ENCODE assay signal across 11 cellular contexts in genomic region chr11:8207080-8208000, GRCh38. TPM values are rescaled to one million over a fixed set of nuclear protein-coding genes. Genes with fewer than 3 reads are reported as not detected.
A peak's percentile ranks its signal among the peaks of the same experiment; 100 is the strongest.
DNase-seq lines count a peak whose midpoint lies in the region; ATAC-seq and TF ChIP-seq lines count a peak whose summit lies in the region.
"Had no signal": no experiment of that assay in that cellular context is flagged by ENCODE, and none has a peak within 500 bp of the region (broad histone marks: within the 10 kb centered on the region; RNA-seq: fewer than 3 reads in every experiment).

No MANE protein-coding gene starts in this region.

- no peaks in the 10 kb centered on the region for H3K9me3 Mint-ChIP-seq in endodermal cell

- H3K27ac Mint-ChIP-seq in endodermal cell: peak overlapping the region; percentile 26

- H3K4me1 ChIP-seq in endodermal cell (ENCODE audit: control insufficient read depth, insufficient read depth, low read length): peaks cover 3% of the 10 kb centered on the region

- H3K27ac ChIP-seq in endodermal cell (ENCODE audit: low read depth, low read length): peak overlapping the region; percentile 3

- H3K9me3 ChIP-seq in endodermal cell (ENCODE audit: control insufficient read depth, low read length): no peaks in the 10 kb centered on the region

- no peaks in the 10 kb centered on the region for H3K4me1 Mint-ChIP-seq in endodermal cell

- WGBS in endodermal cell (ENCODE audit: insufficient coverage in 1 of 2, insufficient read length in 1 of 2), 2 experiments: 61 to 73% methylated on average over 14 to 20 of the region's 20 CpGs

- peaks cover 1% of the 10 kb centered on the region for H3K27me3 Mint-ChIP-seq in endodermal cell (ENCODE audit: insufficient read depth)

- peak; percentile 49 for DNase-seq in EH (ENCODE audit: low read depth)
- no peak for DNase-seq in NB4 (ENCODE audit: low read depth)
- DNase-seq in endodermal cell: peak; percentile 57
- peak; percentile 56 for DNase-seq in posterior vena cava (ENCODE audit: low spot score)
- no peak for DNase-seq in GM03348 (ENCODE audit: low spot score)
- no peak for DNase-seq in putamen (ENCODE audit: low spot score)
- no peak for DNase-seq in NCI-H1417 treated with DMSO at 0.1 percent for 48 hours (lab: John Stamatoyannopoulos, UW)
- DNase-seq: NCI-H2171, PC-3 had no signal

- no peak overlapping the region for H3K9ac ChIP-seq in endodermal cell (ENCODE audit: extremely low read depth, low read length, poor library complexity, severe bottlenecking)

- no peak overlapping the region for H3K4me3 Mint-ChIP-seq in endodermal cell

- H3K4me3 ChIP-seq in NB4 (ENCODE audit: low read depth, low read length) (peak overlapping the region; percentile 11), endodermal cell (ENCODE audit: low read length) (no peak overlapping the region)

- no peaks in the 10 kb centered on the region for H3K36me3 ChIP-seq in endodermal cell (ENCODE audit: control insufficient read depth, insufficient read depth, low read length)

- H3K27me3 ChIP-seq in endodermal cell (ENCODE audit: control insufficient read depth, insufficient read depth, low read length, poor library complexity, severe bottlenecking): no peaks in the 10 kb centered on the region

- ATAC-seq in GM18520 (IDR thresholded peaks at IDR 0.05; ENCODE audit: unreplicated experiment): no peak
- ATAC-seq: PC-3 had no signal

- no peak for TF ChIP-seq POLR2A in NB4 (IDR thresholded peaks at IDR 0.05; ENCODE audit: extremely low read depth, insufficient read length)

- no peaks in the 10 kb centered on the region for H3K36me3 Mint-ChIP-seq in endodermal cell (ENCODE audit: low read depth)

- intact Hi-C loops in posterior vena cava (cut with DNase I): no loop called here

- TF ChIP-seq CTCF in NB4 (IDR thresholded peaks at IDR 0.05; ENCODE audit: low read depth, low read length) (no peak), endodermal cell (conservative IDR thresholded peaks at IDR 0.05) (no peak)

RNA-seq across cellular contexts. Expression of gene RIC3, which starts 38.5 kb away (rescaled TPM):
- total RNA-seq in endodermal cell (10 to 100 TPM; 23.5 to 25.3 TPM), posterior vena cava (1 to 10 TPM; 6.0 to 7.7 TPM)
- 10.7 TPM for polyA plus RNA-seq in endodermal cell (2013, experiment 1 of 2)
- polyA plus RNA-seq in endodermal cell (2013, experiment 2 of 2): 10.7 TPM
- total RNA-seq: PC-3 had no signal

RNA-seq across cellular contexts. Expression of gene LMO1, which starts 56.3 kb away (rescaled TPM):
- total RNA-seq in endodermal cell: under 1 TPM in 1 of 2 donors, not detected in 1; 0.46 TPM
- polyA plus RNA-seq in endodermal cell (2013, experiment 1 of 2): 2.6 TPM
- 2.6 TPM for polyA plus RNA-seq in endodermal cell (2013, experiment 2 of 2)
- under 1 TPM in 1 of 2 donors, not detected in 1; 0.38 TPM for total RNA-seq in posterior vena cava
- total RNA-seq: mucosa of gallbladder had no signal

Comparison
In these comparisons a context has a peak if more than half of its experiments do, and no peak if none do; other contexts are left out.
1. DNase-seq: peak in EH (single experiment), endodermal cell (single experiment) and posterior vena cava (single experiment); none in NB4 (single experiment), GM03348 (single experiment), putamen (single experiment) and NCI-H1417 treated with DMSO at 0.1 percent for 48 hours (single experiment).